Comparison of ENCODE assay signal across 19 cellular contexts in the genomic region with DNA sequence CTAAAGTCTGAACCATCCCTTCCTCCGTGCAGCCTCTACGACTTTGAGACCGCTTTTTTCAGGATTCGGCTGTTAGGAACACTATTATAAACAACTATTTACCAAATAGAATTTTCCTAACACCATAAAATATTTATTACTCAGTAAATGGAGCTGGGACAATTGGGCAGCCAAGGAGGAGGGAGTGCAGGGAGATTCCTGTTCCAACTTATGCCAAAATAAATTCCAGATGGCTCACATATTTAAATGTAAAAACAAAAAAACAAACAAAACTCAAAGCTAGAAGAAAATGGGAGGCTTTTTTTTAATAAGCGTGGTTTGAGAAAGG. TPM values are rescaled to one million over a fixed set of nuclear protein-coding genes. Genes with fewer than 3 reads are reported as not detected.
DNase-seq lines count a peak whose midpoint lies in the region; ATAC-seq and TF ChIP-seq lines count a peak whose summit lies in the region.
"Had no signal": no experiment of that assay in that cellular context is flagged by ENCODE, and none has a peak within 500 bp of the region (broad histone marks: within the 10 kb centered on the region; RNA-seq: fewer than 3 reads in every experiment).

No MANE protein-coding gene starts in this region.

- H3K4me1 ChIP-seq in sigmoid colon = peaks cover 0 to 77% (median 67%) of the 10 kb centered on the region in 4 donors

- ATAC-seq in GM21717 (IDR thresholded peaks at IDR 0.05; ENCODE audit: unreplicated experiment) = no peak
- no peak for ATAC-seq in HG03378 (IDR thresholded peaks at IDR 0.05; ENCODE audit: unreplicated experiment)
- ATAC-seq in T-cell (replicated peaks in 1 of 4) = no peak
- ATAC-seq: left lobe of liver, T-helper 17 cell had no signal

- no peak overlapping the region for H3K27ac Mint-ChIP-seq in T-cell
- H3K27ac Mint-ChIP-seq: natural killer cell, T-helper 17 cell had no signal

- DNase-seq in AG08395 (ENCODE audit: low spot score) (peak; percentile 31), MG63 (peak; percentile 79), fibroblast of gingiva (ENCODE audit: low read depth) (peak; percentile 65), sigmoid colon (no peak), cerebellar cortex (ENCODE audit: low spot score) (no peak), T-cell (no peak)
- DNase-seq: activated effector memory CD4-positive, alpha-beta T cell treated with Interleukin-2 at 50 U/mL for 16 hours; anterior cingulate cortex; Caco-2; cortex of kidney; erythroblast; KG1; natural killer cell; NCI-H1417; T-helper 17 cell had no signal

- H3K27ac ChIP-seq in sigmoid colon = peak overlapping the region; percentile 67 to 82 (median 78)

- TF ChIP-seq POLR2A in sigmoid colon (IDR thresholded peaks at IDR 0.05) = no peak

- no peak overlapping the region for H3K4me3 ChIP-seq in MG63
- H3K4me3 ChIP-seq in sigmoid colon = no peak overlapping the region

- no peaks in the 10 kb centered on the region for H3K27me3 Mint-ChIP-seq in T-cell

- H3K9me3 ChIP-seq in MG63 (no peaks in the 10 kb centered on the region), sigmoid colon (no peaks in the 10 kb centered on the region)
- H3K9me3 ChIP-seq: Caco-2 had no signal

- CTCF ChIA-PET in T-cell (lab: Charles Lee) = no interaction called here

- TF ChIP-seq EP300 in sigmoid colon (IDR thresholded peaks at IDR 0.05) = no peak

- H3K36me3 ChIP-seq in MG63 (peaks cover 13% of the 10 kb centered on the region), sigmoid colon (peaks cover 8 to 13% (median 11%) of the 10 kb centered on the region in 4 donors)

- no peak overlapping the region for H3K4me3 Mint-ChIP-seq in T-cell
- H3K4me3 Mint-ChIP-seq: natural killer cell, T-helper 17 cell had no signal

- H3K27me3 ChIP-seq in MG63 = no peaks in the 10 kb centered on the region
- no peaks in the 10 kb centered on the region for H3K27me3 ChIP-seq in sigmoid colon

- H3K9me3 Mint-ChIP-seq in T-cell = no peaks in the 10 kb centered on the region
- H3K9me3 Mint-ChIP-seq: natural killer cell had no signal

- intact Hi-C loops in sigmoid colon (cut with DNase I) = loop anchor here (5.0 kb wide), 1 partner anchor 76 kb away; no protein-coding TSS in a partner anchor

- no peaks in the 10 kb centered on the region for H3K4me1 Mint-ChIP-seq in T-cell
- H3K4me1 Mint-ChIP-seq: natural killer cell had no signal

- peaks cover 32% of the 10 kb centered on the region for H3K36me3 Mint-ChIP-seq in T-cell
- H3K36me3 Mint-ChIP-seq: natural killer cell had no signal

- POLR2A ChIA-PET in T-cell (lab: Charles Lee) = no interaction called here

- TF ChIP-seq CTCF in sigmoid colon (IDR thresholded peaks at IDR 0.05) = no peak

- 65 to 78% methylated on average over 5 of the region's 5 CpGs for WGBS in sigmoid colon, 2 donors

RNA-seq across cellular contexts. Expression of gene TCP11, which starts 48.1 kb away (rescaled TPM):
- total RNA-seq in MG63 (2014; rRNA removed; shearing (Covaris generic); ENCODE audit: low replicate concordance) = 0.25 TPM in 1 of 2 replicates, not detected in the other
- total RNA-seq in sigmoid colon (under 1 TPM in 1 of 4 donors, not detected in 3; 0.66 TPM), T-cell (not detected)
- not detected for polyA plus RNA-seq in sigmoid colon
- total RNA-seq: A673, Caco-2, left lobe of liver, natural killer cell, T-helper 17 cell had no signal

Comparison
In these comparisons a context has a peak if more than half of its experiments do, and no peak if none do; other contexts are left out.
1. DNase-seq: peak in AG08395 (single experiment), MG63 (single experiment) and fibroblast of gingiva (single experiment); none in sigmoid colon (single experiment), cerebellar cortex (single experiment) and T-cell (0 of 34).